ENCODE assay signal across 7 cellular contexts in genomic region chr19:54624229-54624628, GRCh38. TPM values are rescaled to one million over a fixed set of nuclear protein-coding genes. Genes with fewer than 3 reads are reported as not detected.
"Had no signal": no experiment of that assay in that cellular context is flagged by ENCODE, and none has a peak within 500 bp of the region (broad histone marks: within the 10 kb centered on the region; RNA-seq: fewer than 3 reads in every experiment).

No MANE protein-coding gene starts in this region.

RNA-seq across cellular contexts. Expression of gene LILRB1, which starts 6.1 kb away (rescaled TPM):
- total RNA-seq: dermis blood vessel endothelial cell, frontal cortex, hepatocyte, pulmonary artery endothelial cell had no signal
- polyA plus RNA-seq: hepatocyte had no signal

RNA-seq across cellular contexts. Expression of gene LILRA1, which starts 30.8 kb away (rescaled TPM):
- total RNA-seq: activated CD8-positive, alpha-beta T cell treated with anti-CD3 and anti-CD28 coated beads, Interleukin-2, amount 10 ng/mL, durations not matched to agents 7 days and 5 days; dermis blood vessel endothelial cell; frontal cortex; hepatocyte; pulmonary artery endothelial cell had no signal
- polyA plus RNA-seq: hepatocyte had no signal

RNA-seq across cellular contexts. Expression of gene LILRB4, which starts 38.6 kb away (rescaled TPM):
- total RNA-seq: activated CD8-positive, alpha-beta T cell treated with anti-CD3 and anti-CD28 coated beads, Interleukin-2, amount 10 ng/mL, durations not matched to agents 7 days and 5 days; dermis blood vessel endothelial cell; hepatocyte; pulmonary artery endothelial cell had no signal
- polyA plus RNA-seq: hepatocyte had no signal

RNA-seq across cellular contexts. Expression of gene LILRA2, which starts 50.6 kb away (rescaled TPM):
- total RNA-seq: activated CD8-positive, alpha-beta T cell treated with anti-CD3 and anti-CD28 coated beads, Interleukin-2, amount 10 ng/mL, durations not matched to agents 7 days and 5 days; dermis blood vessel endothelial cell; hepatocyte; pulmonary artery endothelial cell; temporal lobe; vagina had no signal
- polyA plus RNA-seq: hepatocyte had no signal
